In the genomic region with DNA sequence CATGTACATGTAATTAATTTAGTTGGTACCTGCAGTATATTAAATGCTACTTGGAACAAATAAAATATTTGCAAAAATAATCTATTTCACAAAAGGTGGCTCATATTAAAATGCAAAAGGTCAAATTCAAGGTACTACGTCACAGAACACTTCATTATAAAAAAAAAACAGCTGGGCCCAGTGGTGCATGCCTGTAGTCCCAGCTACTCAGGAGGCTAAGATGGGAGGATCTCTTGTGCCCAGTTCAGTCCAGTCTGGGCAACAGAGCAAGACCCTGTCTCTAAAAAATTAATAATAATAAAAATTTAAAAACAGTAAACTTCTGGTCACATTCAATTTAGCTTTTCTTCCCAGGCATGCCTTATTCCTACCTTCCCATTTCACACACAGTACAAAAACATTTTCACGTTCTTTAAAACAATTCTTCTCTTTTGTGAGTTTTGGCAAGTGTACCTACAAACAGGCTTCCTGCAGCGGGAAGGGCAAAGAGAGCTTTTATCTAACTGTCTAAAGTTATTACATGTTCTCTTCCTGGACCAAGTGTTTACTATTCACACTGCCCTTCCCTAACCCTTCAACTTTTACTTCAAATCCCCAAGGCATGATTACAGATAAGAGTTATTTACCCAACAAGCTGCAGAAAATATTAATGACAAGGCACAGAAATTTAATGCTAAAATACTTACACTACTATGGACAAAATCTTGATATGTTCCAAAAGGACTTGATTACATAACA, we compare ENCODE assay signal across 15 cellular contexts. TPM values are rescaled to one million over a fixed set of nuclear protein-coding genes. Genes with fewer than 3 reads are reported as not detected.
DNase-seq lines count a peak whose midpoint lies in the region; ATAC-seq and TF ChIP-seq lines count a peak whose summit lies in the region.
"Had no signal": no experiment of that assay in that cellular context is flagged by ENCODE, and none has a peak within 500 bp of the region (broad histone marks: within the 10 kb centered on the region; RNA-seq: fewer than 3 reads in every experiment).

No MANE protein-coding gene starts in this region.

- peaks cover 38% of the 10 kb centered on the region for H3K36me3 Mint-ChIP-seq in nephron progenitor cell (ENCODE audit: low read depth)
- H3K36me3 Mint-ChIP-seq: activated CD4-positive, alpha-beta memory T cell treated with anti-CD3 and anti-CD28 coated beads for 36 hours; activated naive CD4-positive, alpha-beta T cell treated with anti-CD3 and anti-CD28 coated beads, Interleukin-2, amount 50 U/mL, for 24 hours had no signal

- peak overlapping the region; percentile 73 for H3K27ac Mint-ChIP-seq in nephron progenitor cell
- H3K27ac Mint-ChIP-seq: activated CD4-positive, alpha-beta memory T cell treated with anti-CD3 and anti-CD28 coated beads for 36 hours; activated naive CD4-positive, alpha-beta T cell treated with anti-CD3 and anti-CD28 coated beads, Interleukin-2, amount 50 U/mL, for 24 hours; CD4-positive, alpha-beta T cell had no signal

- H3K36me3 ChIP-seq in uterus: no peaks in the 10 kb centered on the region

- no peak overlapping the region for H3K4me3 Mint-ChIP-seq in nephron progenitor cell
- H3K4me3 Mint-ChIP-seq: activated CD4-positive, alpha-beta memory T cell treated with anti-CD3 and anti-CD28 coated beads for 36 hours; activated naive CD4-positive, alpha-beta T cell treated with anti-CD3 and anti-CD28 coated beads, Interleukin-2, amount 50 U/mL, for 24 hours; CD4-positive, alpha-beta T cell had no signal

- TF ChIP-seq CTCF in nephron progenitor cell (IDR thresholded peaks at IDR 0.05): no peak
- no peak for TF ChIP-seq CTCF in uterus (IDR thresholded peaks at IDR 0.05)

- no peaks in the 10 kb centered on the region for H3K9me3 ChIP-seq in uterus

- no peak overlapping the region for H3K4me3 ChIP-seq in uterus

- peak overlapping the region; percentile 52 to 69 for H3K27ac ChIP-seq in uterus

- DNase-seq in cerebellar cortex (ENCODE audit: low spot score): peak; percentile 35
- no peak for DNase-seq in left ventricle myocardium superior
- DNase-seq in nephron progenitor cell: no peak
- no peak for DNase-seq in uterus
- DNase-seq in NCI-H1694 treated with DMSO at 0.1 percent for 48 hours (lab: John Stamatoyannopoulos, UW): no peak
- no peak for DNase-seq in NCI-H128 (lab: John Stamatoyannopoulos, UW; ENCODE audit: unreplicated experiment)
- no peak for DNase-seq in HEK293T (ENCODE audit: extremely low spot score)
- DNase-seq: activated CD4-positive, alpha-beta memory T cell treated with anti-CD3 and anti-CD28 coated beads for 36 hours; CD4-positive, alpha-beta T cell; cortex of kidney; H7; NCI-H446 treated with DMSO at 0.1 percent for 48 hours; posterior cingulate gyrus had no signal

- H3K27me3 ChIP-seq in uterus: no peaks in the 10 kb centered on the region

- no peaks in the 10 kb centered on the region for H3K4me1 ChIP-seq in uterus

- CTCF ChIA-PET in HEK293T (lab: Yijun Ruan, JAX): no interaction called here

- ATAC-seq in left ventricle myocardium superior: peak; percentile 76
- ATAC-seq: Panc1 had no signal

- H3K4me1 Mint-ChIP-seq in nephron progenitor cell: peaks cover 22% of the 10 kb centered on the region

- TF ChIP-seq POLR2A in uterus (IDR thresholded peaks at IDR 0.05): no peak

- H3K27me3 Mint-ChIP-seq in nephron progenitor cell (ENCODE audit: low read depth, poor library complexity): no peaks in the 10 kb centered on the region
- H3K27me3 Mint-ChIP-seq: activated CD4-positive, alpha-beta memory T cell treated with anti-CD3 and anti-CD28 coated beads for 36 hours; activated naive CD4-positive, alpha-beta T cell treated with anti-CD3 and anti-CD28 coated beads, Interleukin-2, amount 50 U/mL, for 24 hours; CD4-positive, alpha-beta T cell had no signal

- no peaks in the 10 kb centered on the region for H3K9me3 Mint-ChIP-seq in nephron progenitor cell
- H3K9me3 Mint-ChIP-seq: activated CD4-positive, alpha-beta memory T cell treated with anti-CD3 and anti-CD28 coated beads for 36 hours; activated naive CD4-positive, alpha-beta T cell treated with anti-CD3 and anti-CD28 coated beads, Interleukin-2, amount 50 U/mL, for 24 hours; CD4-positive, alpha-beta T cell had no signal

- POLR2A ChIA-PET in HEK293T (lab: Yijun Ruan, JAX): interaction anchor here (0.9 to 1.3 kb wide), 2 partner anchors 107 to 319 kb away, joined by 3 read pairs; partner anchors contain the start of genes MARCHF7 and WDSUB1

- intact Hi-C loops in left ventricle myocardium superior (cut with micrococcal nuclease): no loop called here
- intact Hi-C loops in uterus (cut with DNase I; ENCODE audit: low total_unique reads): no loop called here

TF ChIP-seq in HEK293T, 16 proteins besides CTCF, POLR2A, EP300 and RAD21:
- no peak for TF ChIP-seq FOXM1 (IDR thresholded peaks at IDR 0.05; ENCODE audit: borderline replicate concordance)
- TF ChIP-seq NFRKB (IDR thresholded peaks at IDR 0.05): no peak
- TF ChIP-seq, protein P1, sequence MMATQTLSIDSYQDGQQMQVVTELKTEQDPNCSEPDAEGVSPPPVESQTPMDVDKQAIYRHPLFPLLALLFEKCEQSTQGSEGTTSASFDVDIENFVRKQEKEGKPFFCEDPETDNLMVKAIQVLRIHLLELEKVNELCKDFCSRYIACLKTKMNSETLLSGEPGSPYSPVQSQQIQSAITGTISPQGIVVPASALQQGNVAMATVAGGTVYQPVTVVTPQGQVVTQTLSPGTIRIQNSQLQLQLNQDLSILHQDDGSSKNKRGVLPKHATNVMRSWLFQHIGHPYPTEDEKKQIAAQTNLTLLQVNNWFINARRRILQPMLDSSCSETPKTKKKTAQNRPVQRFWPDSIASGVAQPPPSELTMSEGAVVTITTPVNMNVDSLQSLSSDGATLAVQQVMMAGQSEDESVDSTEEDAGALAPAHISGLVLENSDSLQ (IDR thresholded peaks at IDR 0.05): no peak
- no peak for TF ChIP-seq HDGF (IDR thresholded peaks at IDR 0.05; ENCODE audit: borderline replicate concordance)
- TF ChIP-seq FOXK2 (IDR thresholded peaks at IDR 0.05): no peak
- no peak for TF ChIP-seq LEF1 (IDR thresholded peaks at IDR 0.05; ENCODE audit: borderline replicate concordance)
- no peak for TF ChIP-seq L3MBTL2 (conservative IDR thresholded peaks at IDR 0.05)
- no peak for TF ChIP-seq TARDBP (IDR thresholded peaks at IDR 0.05)
- no peak for TF ChIP-seq CTBP1 (IDR thresholded peaks at IDR 0.05; ENCODE audit: borderline replicate concordance)
- no peak for TF ChIP-seq SUZ12 (IDR thresholded peaks at IDR 0.05)
- no peak for TF ChIP-seq BHLHE40 (IDR thresholded peaks at IDR 0.05; ENCODE audit: borderline replicate concordance)
- TF ChIP-seq FOXA1 (IDR thresholded peaks at IDR 0.05): no peak
- TF ChIP-seq ZNF384 (IDR thresholded peaks at IDR 0.05): no peak
- TF ChIP-seq SP1 (IDR thresholded peaks at IDR 0.05): no peak
- no peak for TF ChIP-seq ARNT (IDR thresholded peaks at IDR 0.05)
- TF ChIP-seq ELF4 (IDR thresholded peaks at IDR 0.05): no peak

RNA-seq across cellular contexts. Expression of gene BAZ2B, which starts 10.7 kb away (rescaled TPM):
- total RNA-seq in left ventricle myocardium superior (38.6 TPM), uterus (100 to 1,000 TPM in 3 of 4 donors, 10 to 100 TPM in 1; 94.5 to 237 (median 145) TPM)
